ENCODE assay signal across 9 cellular contexts in genomic region chr11:75445315-75445953, GRCh38. TPM values are rescaled to one million over a fixed set of nuclear protein-coding genes. Genes with fewer than 3 reads are reported as not detected.
DNase-seq lines count a peak whose midpoint lies in the region; ATAC-seq and TF ChIP-seq lines count a peak whose summit lies in the region.
"Had no signal": no experiment of that assay in that cellular context is flagged by ENCODE, and none has a peak within 500 bp of the region (broad histone marks: within the 10 kb centered on the region; RNA-seq: fewer than 3 reads in every experiment).

No MANE protein-coding gene starts in this region.

- H3K4me2 ChIP-seq in PC-3 (ENCODE audit: low read length), result no peak overlapping the region

- no peak overlapping the region for H3K4me3 ChIP-seq in PC-3 (ENCODE audit: low read length)
- H3K4me3 ChIP-seq in fibroblast of the aortic adventitia (ENCODE audit: low read depth, low read length), result no peak overlapping the region
- H3K4me3 ChIP-seq in tibial artery, result no peak overlapping the region

- H3K4me3 Mint-ChIP-seq in CD4-positive, alpha-beta T cell, result no peak overlapping the region
- no peak overlapping the region for H3K4me3 Mint-ChIP-seq in activated T-cell treated with anti-CD3 and anti-CD28 coated beads, Interleukin-2, amount 50 U/mL, for 72 hours
- H3K4me3 Mint-ChIP-seq: T-helper 1 cell treated with Interleukin-12 subunit alpha and Interleukin-12 subunit beta and Interleukin-4 antibody, amounts not matched to agents 30 μg/mL and 1 μg/mL, for 36 hours had no signal

- no peak overlapping the region for H3K27ac Mint-ChIP-seq in CD4-positive, alpha-beta T cell
- H3K27ac Mint-ChIP-seq in activated T-cell treated with anti-CD3 and anti-CD28 coated beads, Interleukin-2, amount 50 U/mL, for 72 hours, result no peak overlapping the region
- H3K27ac Mint-ChIP-seq: T-helper 1 cell treated with Interleukin-12 subunit alpha and Interleukin-12 subunit beta and Interleukin-4 antibody, amounts not matched to agents 30 μg/mL and 1 μg/mL, for 36 hours had no signal

- DNase-seq in CD4-positive, alpha-beta T cell, result peak; percentile 58 to 83 (median 68)
- DNase-seq in GM20000 (ENCODE audit: low spot score), result peak; percentile 84
- DNase-seq in PC-3, result peak; percentile 88
- peak; percentile 71 to 77 for DNase-seq in activated T-cell treated with anti-CD3 and anti-CD28 coated beads, Interleukin-2, amount 50 U/mL, for 72 hours
- peak; percentile 57 for DNase-seq in fibroblast of the aortic adventitia (ENCODE audit: low read depth)
- peak; percentile 42 for DNase-seq in occipital lobe (lab: John Stamatoyannopoulos, UW)
- peak; percentile 69 to 77 for DNase-seq in tibial artery

- H3K9me3 ChIP-seq in CD4-positive, alpha-beta T cell (ENCODE audit: control insufficient read depth, low read length), result no peaks in the 10 kb centered on the region
- H3K9me3 ChIP-seq in PC-3 (ENCODE audit: low read length) (no peaks in the 10 kb centered on the region), tibial artery (no peaks in the 10 kb centered on the region)

- H3K27me3 Mint-ChIP-seq in CD4-positive, alpha-beta T cell, result no peaks in the 10 kb centered on the region
- no peaks in the 10 kb centered on the region for H3K27me3 Mint-ChIP-seq in activated T-cell treated with anti-CD3 and anti-CD28 coated beads, Interleukin-2, amount 50 U/mL, for 72 hours (ENCODE audit: low read depth)

- POLR2A ChIA-PET in CD4-positive, alpha-beta T cell (lab: Charles Lee), result interaction anchor here (1.0 to 2.3 kb wide), 3 partner anchors 80 to 88 kb away, joined by 3 to 6 read pairs (median 6); partner anchors contain the start of gene GDPD5
- POLR2A ChIA-PET in PC-3 (lab: Charles Lee; ENCODE audit: unreplicated experiment), result no interaction called here

- no peak overlapping the region for H3K27ac ChIP-seq in CD4-positive, alpha-beta T cell (ENCODE audit: low read depth, low read length)
- H3K27ac ChIP-seq in PC-3 (ENCODE audit: low read length) (no peak overlapping the region), tibial artery (no peak overlapping the region)

- H3K36me3 Mint-ChIP-seq in CD4-positive, alpha-beta T cell (ENCODE audit: low read depth), result no peaks in the 10 kb centered on the region
- no peaks in the 10 kb centered on the region for H3K36me3 Mint-ChIP-seq in activated T-cell treated with anti-CD3 and anti-CD28 coated beads, Interleukin-2, amount 50 U/mL, for 72 hours (ENCODE audit: insufficient read depth in 2 of 2)

- no peaks in the 10 kb centered on the region for H3K4me1 Mint-ChIP-seq in CD4-positive, alpha-beta T cell (ENCODE audit: low read depth)
- H3K4me1 Mint-ChIP-seq in activated T-cell treated with anti-CD3 and anti-CD28 coated beads, Interleukin-2, amount 50 U/mL, for 72 hours (ENCODE audit: low read depth), result no peaks in the 10 kb centered on the region

- no peaks in the 10 kb centered on the region for H3K9me3 Mint-ChIP-seq in CD4-positive, alpha-beta T cell
- H3K9me3 Mint-ChIP-seq in activated T-cell treated with anti-CD3 and anti-CD28 coated beads, Interleukin-2, amount 50 U/mL, for 72 hours, result no peaks in the 10 kb centered on the region
- H3K9me3 Mint-ChIP-seq: T-helper 1 cell treated with Interleukin-12 subunit alpha and Interleukin-12 subunit beta and Interleukin-4 antibody, amounts not matched to agents 30 μg/mL and 1 μg/mL, for 36 hours had no signal

- no peaks in the 10 kb centered on the region for H3K79me2 ChIP-seq in PC-3 (ENCODE audit: low read length)

- CTCF ChIA-PET in CD4-positive, alpha-beta T cell (lab: Charles Lee), result interaction anchor here (4.2 kb wide), 1 partner anchor 87 kb away, joined by 25 read pairs; no protein-coding TSS in a partner anchor
- CTCF ChIA-PET in PC-3 (lab: Charles Lee), result interaction anchor here (0.8 kb wide), 1 partner anchor 86 kb away, joined by 4 read pairs; no protein-coding TSS in a partner anchor

- H3K4me1 ChIP-seq in PC-3 (ENCODE audit: insufficient read depth, low read length) (no peaks in the 10 kb centered on the region), tibial artery (no peaks in the 10 kb centered on the region)

- H3F3A ChIP-seq in PC-3 (ENCODE audit: low read length, unreplicated experiment), result no peaks in the 10 kb centered on the region

- no TSS peak for BruUV-seq in PC-3 (replicated peaks; lab: Mats Ljungman, UMichigan)

- H2AFZ ChIP-seq in PC-3 (ENCODE audit: low read length), result no peak overlapping the region

- no peaks in the 10 kb centered on the region for H4K20me1 ChIP-seq in PC-3 (ENCODE audit: low read length)

- no peaks in the 10 kb centered on the region for H3K9me2 ChIP-seq in PC-3 (replicated peaks; ENCODE audit: low read length)

- peak; percentile 94 for ATAC-seq in CD4-positive, alpha-beta T cell (ENCODE audit: poor library complexity)
- ATAC-seq in PC-3 (peak; percentile 85), GM21737 (IDR thresholded peaks at IDR 0.05; ENCODE audit: unreplicated experiment) (no peak)
- peak; percentile 79 to 82 for ATAC-seq in activated T-cell treated with anti-CD3 and anti-CD28 coated beads, Interleukin-2, amount 50 U/mL, for 72 hours (replicated peaks in 1 of 2)

- peak; percentile 96 for TF ChIP-seq CTCF in CD4-positive, alpha-beta T cell (IDR thresholded peaks at IDR 0.05)
- peak; percentile 91 for TF ChIP-seq CTCF in GM20000 (IDR thresholded peaks at IDR 0.05; ENCODE audit: extremely low read depth, missing control alignments)
- TF ChIP-seq CTCF in PC-3 (conservative IDR thresholded peaks at IDR 0.05; ENCODE audit: low read depth, low read length), result peak; percentile 99
- peak; percentile 94 for TF ChIP-seq CTCF in fibroblast of the aortic adventitia (IDR thresholded peaks at IDR 0.05; ENCODE audit: insufficient read depth, low read length)
- TF ChIP-seq CTCF in tibial artery (IDR thresholded peaks at IDR 0.05), result peak; percentile 93 to 98

- no peaks in the 10 kb centered on the region for H3K36me3 ChIP-seq in PC-3 (ENCODE audit: low read depth, low read length)
- peaks cover 0 to 13% (median 4%) of the 10 kb centered on the region in 3 donors for H3K36me3 ChIP-seq in tibial artery

- H3K27me3 ChIP-seq in CD4-positive, alpha-beta T cell (ENCODE audit: control insufficient read depth, insufficient read depth, low read length), result no peaks in the 10 kb centered on the region
- H3K27me3 ChIP-seq in PC-3 (ENCODE audit: low read length) (no peaks in the 10 kb centered on the region), tibial artery (no peaks in the 10 kb centered on the region)

- intact Hi-C loops in CD4-positive, alpha-beta T cell (cut with DNase I, micrococcal nuclease), result loop anchor here (1.0 to 5.0 kb wide), 4 partner anchors 56 to 132 kb away; no protein-coding TSS in a partner anchor
- intact Hi-C loops in PC-3 (cut with micrococcal nuclease) (loop anchor here (1.0 to 5.0 kb wide), 3 partner anchors 52 to 87 kb away; no protein-coding TSS in a partner anchor), tibial artery (cut with DNase I; ENCODE audit: low total_unique reads) (loop anchor here (10.0 kb wide), 1 partner anchor 51 kb away; the partner anchor contains the start of gene RPS3)

- H3K9ac ChIP-seq in PC-3 (ENCODE audit: low read length), result no peak overlapping the region

RNA-seq across cellular contexts. Expression of gene KLHL35, which starts 12.4 kb away (rescaled TPM):
- total RNA-seq in CD4-positive, alpha-beta T cell, result under 1 TPM; 0.33 to 0.81 TPM
- 6.6 and 8.4 TPM in 2 replicates for total RNA-seq in PC-3 (2014; rRNA removed)
- 1 to 10 TPM in 1 of 2 donors, under 1 TPM in 1; 0.93 to 1.2 TPM for total RNA-seq in activated T-cell treated with anti-CD3 and anti-CD28 coated beads, Interleukin-2, amount 50 U/mL, for 72 hours
- 3.0 and 3.8 TPM in 2 replicates for total RNA-seq in fibroblast of the aortic adventitia (ENCODE audit: low replicate concordance)
- 28.5 TPM for total RNA-seq in occipital lobe

RNA-seq across cellular contexts. Expression of gene RPS3, which starts 46.1 kb away (rescaled TPM):
- total RNA-seq in CD4-positive, alpha-beta T cell, result 1,000 to 10,000 TPM; 4,753 to 4,828 TPM
- total RNA-seq in PC-3 (2014; rRNA removed) (1,739 and 2,018 TPM in 2 replicates), fibroblast of the aortic adventitia (ENCODE audit: low replicate concordance) (2,208 and 3,605 TPM in 2 replicates), occipital lobe (1,342 TPM)
- total RNA-seq in activated T-cell treated with anti-CD3 and anti-CD28 coated beads, Interleukin-2, amount 50 U/mL, for 72 hours, result 1,000 to 10,000 TPM; 5,116 to 5,192 TPM
